20 cellular contexts compared by ENCODE assay signal in the genomic region with DNA sequence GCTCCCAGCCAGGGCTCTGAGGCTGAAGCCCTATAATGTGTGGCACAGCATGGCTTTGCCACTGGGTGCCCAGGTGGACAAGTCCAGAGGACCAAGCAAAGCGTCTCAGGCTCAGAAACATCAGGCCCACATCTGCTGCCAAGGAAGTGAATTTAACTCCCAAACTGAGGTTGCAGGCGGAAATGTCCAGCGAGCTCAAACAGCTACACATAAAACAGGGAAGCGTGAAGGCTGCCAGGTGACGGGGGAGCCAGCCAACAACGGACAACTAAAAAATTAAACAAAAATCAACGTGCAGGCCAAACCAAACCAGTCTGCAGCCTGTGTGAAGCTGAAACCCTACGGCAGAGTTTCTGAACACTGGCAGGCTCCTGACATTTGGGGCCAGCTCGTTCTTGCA. TPM values are rescaled to one million over a fixed set of nuclear protein-coding genes. Genes with fewer than 3 reads are reported as not detected.
A peak's percentile ranks its signal among the peaks of the same experiment; 100 is the strongest.
DNase-seq lines count a peak whose midpoint lies in the region; ATAC-seq and TF ChIP-seq lines count a peak whose summit lies in the region.
"Had no signal": no experiment of that assay in that cellular context is flagged by ENCODE, and none has a peak within 500 bp of the region (broad histone marks: within the 10 kb centered on the region; RNA-seq: fewer than 3 reads in every experiment).

No MANE protein-coding gene starts in this region.

- no peak overlapping the region for H2AFZ ChIP-seq in HCT116 (ENCODE audit: low read depth, low read length, poor library complexity, severe bottlenecking)

- intact Hi-C loops in A673 (cut with micrococcal nuclease; ENCODE audit: unreplicated experiment) (no loop called here), HCT116 (cut with micrococcal nuclease) (no loop called here), body of pancreas (cut with DNase I) (no loop called here)
- intact Hi-C loops in activated CD4-positive, alpha-beta memory T cell treated with anti-CD3 and anti-CD28 coated beads for 36 hours (cut with micrococcal nuclease), result no loop called here

- H3K9me3 Mint-ChIP-seq in nephron progenitor cell, result no peaks in the 10 kb centered on the region
- no peaks in the 10 kb centered on the region for H3K9me3 Mint-ChIP-seq in activated CD4-positive, alpha-beta memory T cell treated with anti-CD3 and anti-CD28 coated beads for 36 hours

- H3K36me3 Mint-ChIP-seq in nephron progenitor cell (ENCODE audit: low read depth), result peaks cover 45% of the 10 kb centered on the region
- H3K36me3 Mint-ChIP-seq in activated CD4-positive, alpha-beta memory T cell treated with anti-CD3 and anti-CD28 coated beads for 36 hours, result peaks cover 49% of the 10 kb centered on the region

- RAD21 ChIA-PET in HCT116 (lab: Charles Lee; ENCODE audit: low non-redundant PET in 1 of 2, low total read pairs in 2 of 2, uncharacterized antibody in 2 of 2, unreplicated experiment in 2 of 2), result no interaction called here

- H3K27ac Mint-ChIP-seq in nephron progenitor cell, result peak overlapping the region; percentile 84
- no peak overlapping the region for H3K27ac Mint-ChIP-seq in activated CD4-positive, alpha-beta memory T cell treated with anti-CD3 and anti-CD28 coated beads for 36 hours

- H3K27me3 ChIP-seq in A673 (replicated peaks; ENCODE audit: insufficient read depth, low read depth, low read length, poor library complexity), result no peaks in the 10 kb centered on the region
- no peaks in the 10 kb centered on the region for H3K27me3 ChIP-seq in HCT116 (ENCODE audit: insufficient read depth, low read length)
- no peaks in the 10 kb centered on the region for H3K27me3 ChIP-seq in body of pancreas
- H3K27me3 ChIP-seq: right atrium auricular region, uterus had no signal

- 13 to 14% methylated on average over 5 to 9 of the region's 9 CpGs for WGBS in body of pancreas, 2 donors

- DNase-seq in A673 (ENCODE audit: low spot score) (no peak), HCT116 (ENCODE audit: low read depth, low spot score) (no peak), body of pancreas (peak; percentile 57 to 80 (median 74)), nephron progenitor cell (no peak), hypothalamus (lab: John Stamatoyannopoulos, UW) (no peak), coronary artery (ENCODE audit: low spot score) (no peak), kidney glomerular epithelial cell (lab: John Stamatoyannopoulos, UW) (no peak)
- no peak for DNase-seq in activated CD4-positive, alpha-beta memory T cell treated with anti-CD3 and anti-CD28 coated beads for 36 hours
- DNase-seq: dermis blood vessel endothelial cell; DMS 273 treated with DMSO at 0.1 percent for 48 hours; mammary epithelial cell; NCI-H2107; NCI-H69; stimulated activated CD4-positive, alpha-beta T cell treated with anti-CD3 and anti-CD28 coated beads, Interleukin-2, amount 100 ng/mL, for 48 hours; T-helper 2 cell had no signal

- ATAC-seq in HCT116 (no peak), body of pancreas (no peak)
- ATAC-seq: activated CD4-positive, CD25-positive, alpha-beta regulatory T cell treated with anti-CD3 and anti-CD28 coated beads, Interleukin-2, amount 50 U/mL, for 24 hours had no signal

- H3K4me1 Mint-ChIP-seq in nephron progenitor cell, result peaks cover 43% of the 10 kb centered on the region
- H3K4me1 Mint-ChIP-seq in activated CD4-positive, alpha-beta memory T cell treated with anti-CD3 and anti-CD28 coated beads for 36 hours (ENCODE audit: low read depth), result peaks cover 31% of the 10 kb centered on the region

- BruUV-seq in A673 (replicated peaks; lab: Mats Ljungman, UMichigan) (no TSS peak), HCT116 (replicated peaks; lab: Mats Ljungman, UMichigan) (no TSS peak)

- CTCF ChIA-PET in A673 (lab: Charles Lee) (no interaction called here), HCT116 (lab: Charles Lee) (interaction anchor here (0.9 kb wide), 1 partner anchor 165 kb away, joined by 3 read pairs; no protein-coding TSS in a partner anchor)
- CTCF ChIA-PET in activated CD4-positive, alpha-beta memory T cell treated with anti-CD3 and anti-CD28 coated beads for 36 hours (lab: Charles Lee), result interaction anchor here (0.8 to 1.8 kb wide), 3 partner anchors 8 to 50 kb away, joined by 3 to 5 read pairs (median 5); no protein-coding TSS in a partner anchor

- no peak for TF ChIP-seq POLR2A in HCT116 (IDR thresholded peaks at IDR 0.05; ENCODE audit: borderline replicate concordance, extremely low read depth, insufficient read depth, insufficient read length)
- no peak for TF ChIP-seq POLR2A in body of pancreas (IDR thresholded peaks at IDR 0.05)

- peak overlapping the region; percentile 14; the same call in 1 of the 2 replicates for H3K9ac ChIP-seq in HCT116 (ENCODE audit: low read length)

- H3K9me3 ChIP-seq in A673 (ENCODE audit: low read depth, low read length, poor library complexity, severe bottlenecking) (no peaks in the 10 kb centered on the region), HCT116 (ENCODE audit: control insufficient read depth in 1 of 2, insufficient read depth in 1 of 2, low read depth in 1 of 2, low read length in 2 of 2) (no peaks in the 10 kb centered on the region), body of pancreas (no peaks in the 10 kb centered on the region)
- H3K9me3 ChIP-seq: right atrium auricular region, uterus had no signal

- H3K79me2 ChIP-seq in HCT116 (ENCODE audit: insufficient read depth, low read length), result peaks cover 78% of the 10 kb centered on the region

- H3K36me3 ChIP-seq in A673 (ENCODE audit: insufficient read depth, low read length, poor library complexity, severe bottlenecking) (peaks cover 54% of the 10 kb centered on the region), HCT116 (ENCODE audit: control insufficient read depth in 1 of 2, insufficient read depth in 2 of 2, low read length in 2 of 2) (peaks cover 38 to 51% of the 10 kb centered on the region in 2 experiments), body of pancreas (replicated peaks in 1 of 2; ENCODE audit: insufficient read depth in 1 of 2, low read depth in 2 of 2) (no peaks in the 10 kb centered on the region)
- H3K36me3 ChIP-seq: right atrium auricular region, uterus had no signal

- peak overlapping the region; percentile 7 for H3K4me3 ChIP-seq in A673 (ENCODE audit: low read depth, low read length, poor library complexity, severe bottlenecking)
- no peak overlapping the region for H3K4me3 ChIP-seq in HCT116 (replicated peaks in 1 of 2; ENCODE audit: low read depth in 1 of 2, low read length in 2 of 2)
- no peak overlapping the region for H3K4me3 ChIP-seq in body of pancreas
- H3K4me3 ChIP-seq in coronary artery, result no peak overlapping the region
- H3K4me3 ChIP-seq: right atrium auricular region, uterus had no signal

- H3K27ac ChIP-seq in A673 (ENCODE audit: low read depth, low read length, poor library complexity, severe bottlenecking) (no peak overlapping the region), HCT116 (ENCODE audit: low read depth, low read length) (no peak overlapping the region), body of pancreas (peak overlapping the region; percentile 73 to 89 (median 79)), coronary artery (no peak overlapping the region)
- H3K27ac ChIP-seq: right atrium auricular region, uterus had no signal

- H3K9me2 ChIP-seq in HCT116 (ENCODE audit: insufficient read depth), result no peaks in the 10 kb centered on the region

- no peak for TF ChIP-seq CTCF in A673 (conservative IDR thresholded peaks at IDR 0.05; ENCODE audit: low read depth, low read length)
- TF ChIP-seq CTCF in HCT116 (IDR thresholded peaks at IDR 0.05 in 2 of 3, conservative IDR thresholded peaks at IDR 0.05 in 1 of 3; ENCODE audit: borderline replicate concordance in 1 of 3, insufficient read depth in 1 of 3, low read depth in 2 of 3, low read length in 2 of 3), result no peak
- no peak for TF ChIP-seq CTCF in body of pancreas (IDR thresholded peaks at IDR 0.05)
- no peak for TF ChIP-seq CTCF in nephron progenitor cell (IDR thresholded peaks at IDR 0.05)
- TF ChIP-seq CTCF in coronary artery (IDR thresholded peaks at IDR 0.05), result no peak

- peak overlapping the region; percentile 66 for H3K4me3 Mint-ChIP-seq in nephron progenitor cell
- H3K4me3 Mint-ChIP-seq in activated CD4-positive, alpha-beta memory T cell treated with anti-CD3 and anti-CD28 coated beads for 36 hours, result no peak overlapping the region

- peaks cover 3% of the 10 kb centered on the region for H3K27me3 Mint-ChIP-seq in nephron progenitor cell (ENCODE audit: low read depth, poor library complexity)
- H3K27me3 Mint-ChIP-seq in activated CD4-positive, alpha-beta memory T cell treated with anti-CD3 and anti-CD28 coated beads for 36 hours, result no peaks in the 10 kb centered on the region

- POLR2A ChIA-PET in A673 (lab: Charles Lee; ENCODE audit: low non-redundant PET), result no interaction called here
- POLR2A ChIA-PET in HCT116 (lab: Charles Lee), result interaction anchor here (4.1 kb wide), 1 partner anchor 9 kb away, joined by 44 read pairs; no protein-coding TSS in a partner anchor
- POLR2A ChIA-PET in activated CD4-positive, alpha-beta memory T cell treated with anti-CD3 and anti-CD28 coated beads for 36 hours (lab: Charles Lee), result no interaction called here

- no peaks in the 10 kb centered on the region for H4K20me1 ChIP-seq in HCT116 (ENCODE audit: insufficient read depth)

- no peak for TF ChIP-seq RAD21 in HCT116 (IDR thresholded peaks at IDR 0.05; ENCODE audit: low read depth)

- peaks cover 17% of the 10 kb centered on the region for H3K4me1 ChIP-seq in A673 (ENCODE audit: insufficient read depth, low read length, poor library complexity, severe bottlenecking)
- peaks cover 14 to 44% of the 10 kb centered on the region in 2 experiments for H3K4me1 ChIP-seq in HCT116 (ENCODE audit: control insufficient read depth in 1 of 2, insufficient read depth in 2 of 2, low read length in 2 of 2)
- peaks cover 71% of the 10 kb centered on the region for H3K4me1 ChIP-seq in body of pancreas
- H3K4me1 ChIP-seq: uterus had no signal

- H3K4me2 ChIP-seq in HCT116 (ENCODE audit: low read length), result no peak overlapping the region

RNA-seq across cellular contexts. Expression of a gene that starts 2.5 kb away (rescaled TPM):
- 133 and 136 TPM in 2 replicates for total RNA-seq in A673 (2021)
- total RNA-seq in HCT116 (2021; ENCODE audit: unreplicated experiment), result 315 TPM
- polyA plus RNA-seq in HCT116 (2012), result 372 and 415 TPM in 2 replicates
- total RNA-seq in body of pancreas, result 1 to 10 TPM in 1 of 2 donors, under 1 TPM in 1; 0.66 to 4.9 TPM
- total RNA-seq in activated CD4-positive, alpha-beta memory T cell treated with anti-CD3 and anti-CD28 coated beads for 36 hours, result 100 to 1,000 TPM; 188 to 193 TPM

RNA-seq across cellular contexts. Expression of a gene that starts 2.9 kb away (rescaled TPM):
- total RNA-seq in A673 (2021) (64.1 and 65.0 TPM in 2 replicates), HCT116 (2021; ENCODE audit: unreplicated experiment) (65.8 TPM), body of pancreas (10 to 100 TPM; 78.9 to 94.6 TPM)
- polyA plus RNA-seq in HCT116 (2012), result 71.4 and 82.5 TPM in 2 replicates
- 10 to 100 TPM; 16.8 to 19.0 TPM for total RNA-seq in activated CD4-positive, alpha-beta memory T cell treated with anti-CD3 and anti-CD28 coated beads for 36 hours

RNA-seq across cellular contexts. Expression of a gene that starts 15.9 kb away (rescaled TPM):
- total RNA-seq in A673 (2021) (55.3 and 59.7 TPM in 2 replicates), HCT116 (2021; ENCODE audit: unreplicated experiment) (148 TPM), body of pancreas (10 to 100 TPM; 68.6 to 86.4 TPM)
- polyA plus RNA-seq in HCT116 (2012), result 159 and 197 TPM in 2 replicates
- 10 to 100 TPM; 79.2 to 87.7 TPM for total RNA-seq in activated CD4-positive, alpha-beta memory T cell treated with anti-CD3 and anti-CD28 coated beads for 36 hours

RNA-seq across cellular contexts. Expression of a gene that starts 29.7 kb away (rescaled TPM):
- total RNA-seq in A673 (2021) (158 and 160 TPM in 2 replicates), HCT116 (2021; ENCODE audit: unreplicated experiment) (140 TPM), body of pancreas (not detected)
- 89.7 and 104 TPM in 2 replicates for polyA plus RNA-seq in HCT116 (2012)
- total RNA-seq in activated CD4-positive, alpha-beta memory T cell treated with anti-CD3 and anti-CD28 coated beads for 36 hours, result 10 to 100 TPM; 87.4 to 95.4 TPM

RNA-seq across cellular contexts. Expression of a gene that starts 38.1 kb away (rescaled TPM):
- not detected in 2 replicates for total RNA-seq in A673 (2021)
- total RNA-seq in HCT116 (2021; ENCODE audit: unreplicated experiment), result not detected
- not detected in 2 replicates for polyA plus RNA-seq in HCT116 (2012)
- total RNA-seq in body of pancreas, result not detected
- not detected for total RNA-seq in activated CD4-positive, alpha-beta memory T cell treated with anti-CD3 and anti-CD28 coated beads for 36 hours
- total RNA-seq: dermis blood vessel endothelial cell, HT1080, right atrium auricular region had no signal
- polyA plus RNA-seq: neural cell had no signal

Comparison
In these comparisons a context has a peak if more than half of its experiments do, and no peak if none do; other contexts are left out.
1. DNase-seq: peak in body of pancreas (4 of 4); none in A673 (single experiment), HCT116 (single experiment), nephron progenitor cell (single experiment), hypothalamus (0 of 51), coronary artery (single experiment), kidney glomerular epithelial cell (single experiment) and activated CD4-positive, alpha-beta memory T cell treated with anti-CD3 and anti-CD28 coated beads for 36 hours (single experiment).
2. H3K27ac ChIP-seq: peak in body of pancreas (4 of 4); none in A673 (single experiment), HCT116 (single experiment) and coronary artery (0 of 2).
3. RNA of a gene that starts 2.5 kb away (total RNA-seq): 315 TPM in HCT116 (single experiment), 188 to 193 TPM in activated CD4-positive, alpha-beta memory T cell treated with anti-CD3 and anti-CD28 coated beads for 36 hours and 133 to 136 TPM in A673; 0.66 to 4.9 TPM in body of pancreas; every median in the first group is over 10 times any median in the second.